Comparison of ENCODE assay signal across 30 cellular contexts in the genomic region with DNA sequence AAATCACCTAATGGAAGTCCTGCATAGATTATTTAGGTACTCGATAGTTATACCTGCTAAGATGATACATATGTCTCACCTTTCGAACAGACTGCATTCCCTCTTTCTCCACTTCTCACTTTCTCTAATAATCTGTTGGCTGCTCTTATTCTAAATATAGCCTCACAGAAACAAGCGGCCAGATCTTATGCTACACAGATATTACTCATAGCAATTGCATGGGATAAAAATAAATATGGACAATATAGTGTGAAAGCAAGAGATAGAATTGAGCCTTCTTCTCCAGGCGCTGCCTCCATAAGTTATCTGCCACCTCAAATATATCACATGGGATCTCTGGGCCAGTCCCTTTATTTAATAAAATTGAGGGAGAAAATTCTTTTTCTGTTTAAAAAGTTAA. TPM values are rescaled to one million over a fixed set of nuclear protein-coding genes. Genes with fewer than 3 reads are reported as not detected.
A peak's percentile ranks its signal among the peaks of the same experiment; 100 is the strongest.
DNase-seq lines count a peak whose midpoint lies in the region; ATAC-seq, FAIRE-seq and TF ChIP-seq lines count a peak whose summit lies in the region.
"Had no signal": no experiment of that assay in that cellular context is flagged by ENCODE, and none has a peak within 500 bp of the region (broad histone marks: within the 10 kb centered on the region; RNA-seq: fewer than 3 reads in every experiment).

No MANE protein-coding gene starts in this region.

- H3K36me3 Mint-ChIP-seq in astrocyte (ENCODE audit: low read depth, unreplicated experiment), result no peaks in the 10 kb centered on the region
- H3K36me3 Mint-ChIP-seq: activated naive CD8-positive, alpha-beta T cell treated with anti-CD3 and anti-CD28 coated beads, Interleukin-2, amount 10 ng/mL, durations not matched to agents 7 days and 5 days; CD8-positive, alpha-beta T cell had no signal

- no peak overlapping the region for H2BK5ac ChIP-seq in mesenchymal stem cell (ENCODE audit: low read depth, low read length, poor library complexity, severe bottlenecking)

- no peak overlapping the region for H3K23ac ChIP-seq in mesenchymal stem cell (ENCODE audit: low read length in 2 of 2)

- H2AFZ ChIP-seq in astrocyte (ENCODE audit: low read depth, low read length) (no peak overlapping the region), mesenchymal stem cell (ENCODE audit: low read depth, low read length) (no peak overlapping the region)

- H3K4me2 ChIP-seq in astrocyte (ENCODE audit: low read length) (peak overlapping the region; percentile 32), mesenchymal stem cell (ENCODE audit: low read length, poor library complexity, severe bottlenecking) (no peak overlapping the region)

- no peak overlapping the region for H4K8ac ChIP-seq in mesenchymal stem cell (ENCODE audit: low read length)

- H3K27me3 ChIP-seq in astrocyte (ENCODE audit: insufficient read depth, low read length) (no peaks in the 10 kb centered on the region), mesenchymal stem cell (ENCODE audit: control insufficient read depth in 1 of 2, insufficient read depth in 1 of 2, low read length in 2 of 2) (no peaks in the 10 kb centered on the region)
- H3K27me3 ChIP-seq: left lung, transverse colon had no signal

- H3K14ac ChIP-seq in mesenchymal stem cell (ENCODE audit: low read length in 2 of 2), result no peak overlapping the region

- no peak overlapping the region for H3K4me3 ChIP-seq in astrocyte (ENCODE audit: insufficient read depth, low read depth, low read length)
- H3K4me3 ChIP-seq in mesenchymal stem cell (ENCODE audit: insufficient read depth in 1 of 2, low read depth in 1 of 2, low read length in 2 of 2), result no peak overlapping the region
- no peak overlapping the region for H3K4me3 ChIP-seq in urinary bladder (ENCODE audit: low read depth, low read length)
- H3K4me3 ChIP-seq: GM12878, left lung, transverse colon had no signal

- H3K9ac ChIP-seq in astrocyte (ENCODE audit: low read length) (no peak overlapping the region), mesenchymal stem cell (ENCODE audit: low read length) (peak overlapping the region; percentile 70)

- no peaks in the 10 kb centered on the region for H3K36me3 ChIP-seq in astrocyte (ENCODE audit: insufficient read depth, low read length)
- H3K36me3 ChIP-seq in mesenchymal stem cell (ENCODE audit: control insufficient read depth in 1 of 2, insufficient read depth in 2 of 2, low read depth in 1 of 2, low read length in 2 of 2), result no peaks in the 10 kb centered on the region
- no peaks in the 10 kb centered on the region for H3K36me3 ChIP-seq in urinary bladder (ENCODE audit: insufficient read depth)
- H3K36me3 ChIP-seq: left lung, transverse colon had no signal

- no peaks in the 10 kb centered on the region for H3K79me1 ChIP-seq in mesenchymal stem cell (replicated peaks; ENCODE audit: low read length, poor library complexity, severe bottlenecking)

- no peak overlapping the region for H2BK120ac ChIP-seq in mesenchymal stem cell (ENCODE audit: low read depth, low read length)

- H2AK5ac ChIP-seq in mesenchymal stem cell (ENCODE audit: low read length, severe bottlenecking), result no peak overlapping the region

- no peaks in the 10 kb centered on the region for H3K9me3 ChIP-seq in astrocyte (ENCODE audit: insufficient read depth, low read depth, low read length)
- H3K9me3 ChIP-seq in mesenchymal stem cell (ENCODE audit: control insufficient read depth, low read length), result no peaks in the 10 kb centered on the region
- H3K9me3 ChIP-seq: left lung, transverse colon had no signal

- H3K18ac ChIP-seq in mesenchymal stem cell (ENCODE audit: low read depth in 1 of 2, low read length in 2 of 2), result no peak overlapping the region

- no peak overlapping the region for H3K4me3 Mint-ChIP-seq in astrocyte (ENCODE audit: unreplicated experiment)
- H3K4me3 Mint-ChIP-seq: activated naive CD8-positive, alpha-beta T cell treated with anti-CD3 and anti-CD28 coated beads, Interleukin-2, amount 10 ng/mL, durations not matched to agents 7 days and 5 days; activated T-cell treated with anti-CD3 and anti-CD28 coated beads, Interleukin-2, amount 50 U/mL, for 4 hours; CD8-positive, alpha-beta T cell; naive thymus-derived CD4-positive, alpha-beta T cell had no signal

- H3K4ac ChIP-seq in mesenchymal stem cell (ENCODE audit: low read depth in 1 of 2, low read length in 2 of 2), result no peak overlapping the region

- no peak overlapping the region for H2BK15ac ChIP-seq in mesenchymal stem cell (ENCODE audit: low read depth, poor library complexity, severe bottlenecking)

- H3K9me3 Mint-ChIP-seq in astrocyte (ENCODE audit: unreplicated experiment), result no peaks in the 10 kb centered on the region
- H3K9me3 Mint-ChIP-seq: CD8-positive, alpha-beta T cell had no signal

- ATAC-seq in left ventricle myocardium superior (peak; percentile 69), left cardiac atrium (no peak), HG03571 (IDR thresholded peaks at IDR 0.05; ENCODE audit: unreplicated experiment) (no peak)
- ATAC-seq: activated T-cell treated with anti-CD3 and anti-CD28 coated beads, Interleukin-2, amount 50 U/mL, for 4 hours; CD8-positive, alpha-beta T cell; left lung; naive thymus-derived CD4-positive, alpha-beta T cell had no signal

- 100% methylated on average over 2 of the region's 4 CpGs for WGBS in mesenchymal stem cell
- 55% methylated on average over 4 of the region's 4 CpGs for WGBS in urinary bladder

- no peak for DNase-seq in left ventricle myocardium superior
- no peak for DNase-seq in left cardiac atrium
- DNase-seq in astrocyte (ENCODE audit: low read depth), result peak; percentile 8
- DNase-seq in mesenchymal stem cell, result peak; percentile 39
- no peak for DNase-seq in amniotic stem cell (lab: John Stamatoyannopoulos, UW)
- no peak for DNase-seq in NCI-H187 (lab: John Stamatoyannopoulos, UW)
- DNase-seq: activated CD4-positive, CD25-positive, alpha-beta regulatory T cell; activated gamma-delta T cell; activated naive CD8-positive, alpha-beta T cell treated with anti-CD3 and anti-CD28 coated beads, Interleukin-2, amount 10 ng/mL, durations not matched to agents 7 days and 5 days; activated T-cell treated with anti-CD3 and anti-CD28 coated beads, Interleukin-2, amount 50 U/mL, for 4 hours; AML-193; CD8-positive, alpha-beta T cell; EL; KG1; left lung; midbrain; naive thymus-derived CD4-positive, alpha-beta T cell; NCI-H446 treated with DMSO at 0.1 percent for 48 hours; NCI-H82; nucleus accumbens; RPMI8226; stimulated activated CD4-positive, alpha-beta T cell treated with anti-CD3 and anti-CD28 coated beads, Interleukin-15, amount 100 ng/mL, for 24 hours; stimulated activated CD4-positive, alpha-beta T cell treated with anti-CD3 and anti-CD28 coated beads, Interleukin-4, amount 100 ng/mL, for 4 hours; transverse colon had no signal

- H4K91ac ChIP-seq in mesenchymal stem cell (ENCODE audit: low read length), result no peak overlapping the region

- no peaks in the 10 kb centered on the region for H3K27me3 Mint-ChIP-seq in astrocyte (ENCODE audit: low read depth, unreplicated experiment)
- H3K27me3 Mint-ChIP-seq: activated naive CD8-positive, alpha-beta T cell treated with anti-CD3 and anti-CD28 coated beads, Interleukin-2, amount 10 ng/mL, durations not matched to agents 7 days and 5 days; naive thymus-derived CD4-positive, alpha-beta T cell had no signal

- no peak overlapping the region for H3K27ac Mint-ChIP-seq in astrocyte (ENCODE audit: unreplicated experiment)
- H3K27ac Mint-ChIP-seq: activated naive CD8-positive, alpha-beta T cell treated with anti-CD3 and anti-CD28 coated beads, Interleukin-2, amount 10 ng/mL, durations not matched to agents 7 days and 5 days; CD8-positive, alpha-beta T cell had no signal

- no peak overlapping the region for H2BK12ac ChIP-seq in mesenchymal stem cell (ENCODE audit: low read length in 2 of 2)

- TF ChIP-seq CTCF in astrocyte (IDR thresholded peaks at IDR 0.05; ENCODE audit: insufficient read depth, low read depth, low read length), result no peak

- intact Hi-C loops in left ventricle myocardium superior (cut with micrococcal nuclease) (no loop called here), left cardiac atrium (cut with DNase I) (loop anchor here in 1 of 2 donors (5.0 kb wide), 1 partner anchor 255 kb away; no protein-coding TSS in a partner anchor)

- H3K4me1 ChIP-seq in astrocyte (ENCODE audit: insufficient read depth, low read length), result peaks cover 15% of the 10 kb centered on the region
- H3K4me1 ChIP-seq in mesenchymal stem cell (ENCODE audit: control insufficient read depth, insufficient read depth, low read depth, low read length), result peaks cover 7% of the 10 kb centered on the region
- H3K4me1 ChIP-seq in urinary bladder (ENCODE audit: insufficient read depth), result peaks cover 1% of the 10 kb centered on the region

- peaks cover 21% of the 10 kb centered on the region for H3K4me1 Mint-ChIP-seq in astrocyte (ENCODE audit: low read depth, unreplicated experiment)

- H4K20me1 ChIP-seq in astrocyte (ENCODE audit: insufficient read depth, low read length), result no peaks in the 10 kb centered on the region

- peak; percentile 55 for FAIRE-seq in astrocyte (lab: Jason Lieb, UNC)
- FAIRE-seq: GM12878, H54, islet of Langerhans had no signal

- H3K27ac ChIP-seq in astrocyte (ENCODE audit: low read depth, low read length), result no peak overlapping the region
- H3K27ac ChIP-seq in mesenchymal stem cell (ENCODE audit: low read length, poor library complexity, severe bottlenecking), result peak overlapping the region; percentile 52
- peak overlapping the region; percentile 38 for H3K27ac ChIP-seq in urinary bladder (ENCODE audit: low read depth)
- H3K27ac ChIP-seq: HL-60, left lung had no signal

- H3K79me2 ChIP-seq in astrocyte (ENCODE audit: insufficient read depth, low read length), result no peaks in the 10 kb centered on the region

RNA-seq across cellular contexts. Expression of a gene that starts 29.5 kb away (rescaled TPM):
- total RNA-seq in left ventricle myocardium superior, result 175 TPM
- total RNA-seq in left cardiac atrium, result 100 to 1,000 TPM; 234 to 243 TPM
- 39.9 and 44.1 TPM in 2 replicates for total RNA-seq in astrocyte
- polyA plus RNA-seq in mesenchymal stem cell (2013, experiment 1 of 2), result 195 TPM
- polyA plus RNA-seq in mesenchymal stem cell (2013, experiment 2 of 2), result 202 TPM
- total RNA-seq in urinary bladder, result 128 TPM
- 161 TPM for polyA plus RNA-seq in urinary bladder

Comparison
In these comparisons a context has a peak if more than half of its experiments do, and no peak if none do; other contexts are left out.
1. DNase-seq: peak in astrocyte (single experiment) and mesenchymal stem cell (single experiment); none in left ventricle myocardium superior (single experiment), left cardiac atrium (single experiment), amniotic stem cell (single experiment) and NCI-H187 (0 of 2).